ENCODE assay signal across 12 cellular contexts in the genomic region with DNA sequence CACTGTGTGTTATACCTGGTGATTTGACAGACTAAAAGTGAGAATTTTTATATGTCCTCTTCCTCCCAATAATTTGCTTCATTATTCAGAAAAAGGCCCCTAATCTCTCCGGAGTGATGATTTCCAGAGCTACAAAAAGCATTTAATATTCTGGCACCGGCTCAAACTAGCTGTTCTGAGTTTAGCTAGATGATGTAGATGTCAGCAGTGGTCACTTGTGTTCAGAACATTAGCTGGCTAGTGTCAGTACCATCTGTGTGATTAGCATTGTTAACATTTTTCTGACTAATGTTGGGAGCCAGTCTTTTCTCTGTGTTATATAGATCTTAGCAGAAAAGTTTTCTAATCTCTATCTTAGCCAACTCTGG.
A peak's percentile ranks its signal among the peaks of the same experiment; 100 is the strongest.
DNase-seq lines count a peak whose midpoint lies in the region; ATAC-seq and TF ChIP-seq lines count a peak whose summit lies in the region.
"Had no signal": no experiment of that assay in that cellular context is flagged by ENCODE, and none has a peak within 500 bp of the region (broad histone marks: within the 10 kb centered on the region; RNA-seq: fewer than 3 reads in every experiment).

No MANE protein-coding gene starts in this region.

- H3K4me1 Mint-ChIP-seq in activated naive CD4-positive, alpha-beta T cell treated with anti-CD3 and anti-CD28 coated beads, Interleukin-2, amount 10 ng/mL, durations not matched to agents 7 days and 5 days = no peaks in the 10 kb centered on the region
- peaks cover 19 to 28% of the 10 kb centered on the region in 2 donors for H3K4me1 Mint-ChIP-seq in natural killer cell treated with Interleukin-12 subunit alpha and Interleukin-12 subunit beta and Interleukin-15 and Interleukin-18, amount 100 ng/mL, for 72 hours (ENCODE audit: low read depth in 2 of 2)

- no peak overlapping the region for H3K27ac ChIP-seq in aorta (ENCODE audit: low read depth in 1 of 2, low read length in 2 of 2)

- no peak for TF ChIP-seq CTCF in fibroblast of pulmonary artery (IDR thresholded peaks at IDR 0.05; ENCODE audit: low read length, missing control alignments)

- H3K4me1 ChIP-seq in aorta (ENCODE audit: control insufficient read depth in 1 of 2, insufficient read depth in 2 of 2, low read length in 2 of 2) = peaks cover 4 to 10% of the 10 kb centered on the region in 2 donors
- H3K4me1 ChIP-seq: testis had no signal

- no peaks in the 10 kb centered on the region for H3K27me3 Mint-ChIP-seq in activated naive CD4-positive, alpha-beta T cell treated with anti-CD3 and anti-CD28 coated beads, Interleukin-2, amount 10 ng/mL, durations not matched to agents 7 days and 5 days
- no peaks in the 10 kb centered on the region for H3K27me3 Mint-ChIP-seq in natural killer cell treated with Interleukin-12 subunit alpha and Interleukin-12 subunit beta and Interleukin-15 and Interleukin-18, amount 100 ng/mL, for 72 hours
- H3K27me3 Mint-ChIP-seq: naive B cell had no signal

- CTCF ChIA-PET in activated naive CD4-positive, alpha-beta T cell treated with anti-CD3 and anti-CD28 coated beads, Interleukin-2, amount 10 ng/mL, durations not matched to agents 7 days and 5 days (lab: Charles Lee) = no interaction called here

- no peak for ATAC-seq in natural killer cell treated with Interleukin-12 subunit alpha and Interleukin-12 subunit beta and Interleukin-15 and Interleukin-18, amount 100 ng/mL, for 72 hours
- ATAC-seq in aorta (ENCODE audit: low FRiP score) (peak; percentile 11), HG03378 (IDR thresholded peaks at IDR 0.05; ENCODE audit: unreplicated experiment) (no peak)

- intact Hi-C loops in aorta (cut with DNase I) = no loop called here

- WGBS in aorta, 2 donors = 12 to 13% methylated on average over 2 of the region's 2 CpGs

- H3K4me3 Mint-ChIP-seq in activated naive CD4-positive, alpha-beta T cell treated with anti-CD3 and anti-CD28 coated beads, Interleukin-2, amount 10 ng/mL, durations not matched to agents 7 days and 5 days = no peak overlapping the region
- no peak overlapping the region for H3K4me3 Mint-ChIP-seq in natural killer cell treated with Interleukin-12 subunit alpha and Interleukin-12 subunit beta and Interleukin-15 and Interleukin-18, amount 100 ng/mL, for 72 hours
- H3K4me3 Mint-ChIP-seq: naive B cell had no signal

- H3K4me3 ChIP-seq in fibroblast of pulmonary artery (replicated peaks; ENCODE audit: low read depth, low read length) = no peak overlapping the region
- no peak overlapping the region for H3K4me3 ChIP-seq in aorta (ENCODE audit: low read length in 2 of 2)
- H3K4me3 ChIP-seq: testis had no signal

- H3K27ac Mint-ChIP-seq in activated naive CD4-positive, alpha-beta T cell treated with anti-CD3 and anti-CD28 coated beads, Interleukin-2, amount 10 ng/mL, durations not matched to agents 7 days and 5 days = peak overlapping the region; percentile 19
- peak overlapping the region; percentile 31 to 32 for H3K27ac Mint-ChIP-seq in natural killer cell treated with Interleukin-12 subunit alpha and Interleukin-12 subunit beta and Interleukin-15 and Interleukin-18, amount 100 ng/mL, for 72 hours

- peaks cover 4% of the 10 kb centered on the region for H3K9me3 Mint-ChIP-seq in activated naive CD4-positive, alpha-beta T cell treated with anti-CD3 and anti-CD28 coated beads, Interleukin-2, amount 10 ng/mL, durations not matched to agents 7 days and 5 days
- peaks cover 4% of the 10 kb centered on the region for H3K9me3 Mint-ChIP-seq in natural killer cell treated with Interleukin-12 subunit alpha and Interleukin-12 subunit beta and Interleukin-15 and Interleukin-18, amount 100 ng/mL, for 72 hours

- H3K9me3 ChIP-seq in aorta (ENCODE audit: control insufficient read depth, low read length) = no peaks in the 10 kb centered on the region
- H3K9me3 ChIP-seq: testis had no signal

- no peaks in the 10 kb centered on the region for H3K27me3 ChIP-seq in aorta (ENCODE audit: control insufficient read depth in 1 of 2, insufficient read depth in 2 of 2, low read length in 1 of 2)
- H3K27me3 ChIP-seq: testis had no signal

- no peak for DNase-seq in activated naive CD4-positive, alpha-beta T cell treated with anti-CD3 and anti-CD28 coated beads, Interleukin-2, amount 10 ng/mL, durations not matched to agents 7 days and 5 days
- DNase-seq in activated naive CD4-positive, alpha-beta T cell treated with anti-CD3 and anti-CD28 coated beads, Interleukin-2, amount 50 U/mL, for 16 hours = no peak
- peak; percentile 74 for DNase-seq in fibroblast of pulmonary artery (ENCODE audit: low read depth)
- DNase-seq in natural killer cell treated with Interleukin-12 subunit alpha and Interleukin-12 subunit beta and Interleukin-15 and Interleukin-18, amount 100 ng/mL, for 72 hours (ENCODE audit: low spot score) = no peak
- DNase-seq in aorta = no peak
- DNase-seq in iPS-NIHi7 (ENCODE audit: extremely low spot score) = no peak
- DNase-seq in MV-4-11 (lab: John Stamatoyannopoulos, UW) = no peak
- DNase-seq: naive B cell, NCI-H1694 treated with DMSO at 0.1 percent for 48 hours, T1000, testis had no signal

- no peaks in the 10 kb centered on the region for H3K36me3 ChIP-seq in aorta (ENCODE audit: control insufficient read depth in 1 of 2, insufficient read depth in 2 of 2, low read length in 1 of 2)

- H3K36me3 Mint-ChIP-seq in activated naive CD4-positive, alpha-beta T cell treated with anti-CD3 and anti-CD28 coated beads, Interleukin-2, amount 10 ng/mL, durations not matched to agents 7 days and 5 days = peaks cover 68% of the 10 kb centered on the region
- peaks cover 12% of the 10 kb centered on the region for H3K36me3 Mint-ChIP-seq in natural killer cell treated with Interleukin-12 subunit alpha and Interleukin-12 subunit beta and Interleukin-15 and Interleukin-18, amount 100 ng/mL, for 72 hours
